ENCODE assay signal across 15 cellular contexts in the genomic region with DNA sequence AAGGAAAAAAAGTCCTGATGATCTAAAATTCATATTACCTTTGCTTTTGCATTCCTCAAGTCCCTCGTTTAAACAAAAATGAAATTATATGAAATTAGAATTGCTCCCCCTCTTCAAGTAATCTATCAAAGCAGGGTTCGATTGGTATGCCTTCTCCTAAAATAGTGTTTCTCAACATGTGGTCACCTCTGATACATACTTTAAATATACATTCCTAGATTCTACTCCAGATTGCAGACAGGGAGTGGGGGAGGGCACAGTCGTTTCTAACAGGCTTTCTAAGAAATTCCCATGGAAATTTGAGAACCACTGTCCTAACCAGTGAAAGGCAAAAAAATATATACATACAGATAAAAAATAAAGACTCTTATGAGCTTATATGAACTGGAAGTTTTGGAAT. TPM values are rescaled to one million over a fixed set of nuclear protein-coding genes. Genes with fewer than 3 reads are reported as not detected.
"Had no signal": no experiment of that assay in that cellular context is flagged by ENCODE, and none has a peak within 500 bp of the region (broad histone marks: within the 10 kb centered on the region; RNA-seq: fewer than 3 reads in every experiment).

No MANE protein-coding gene starts in this region.

- FAIRE-seq: keratinocyte had no signal

- H3K27ac ChIP-seq: ascending aorta, coronary artery, esophagus squamous epithelium, gastroesophageal sphincter, thoracic aorta had no signal

- H3K9me3 ChIP-seq: ascending aorta, esophagus squamous epithelium, gastroesophageal sphincter, thoracic aorta had no signal

- H3K27me3 ChIP-seq: ascending aorta, esophagus squamous epithelium, gastroesophageal sphincter had no signal

- H3K4me1 ChIP-seq: ascending aorta, esophagus squamous epithelium had no signal

- H3K4me3 ChIP-seq: ascending aorta, coronary artery, esophagus squamous epithelium, gastroesophageal sphincter, thoracic aorta had no signal

- DNase-seq: activated naive CD4-positive, alpha-beta T cell; activated T-cell treated with anti-CD3 and anti-CD28 coated beads for 4 hours; effector CD4-positive, alpha-beta T cell; esophagus squamous epithelium; naive thymus-derived CD8-positive, alpha-beta T cell; retina; T1000 had no signal

- ATAC-seq: activated CD4-positive, CD25-positive, alpha-beta regulatory T cell treated with anti-CD3 and anti-CD28 coated beads, Interleukin-2, amount 50 U/mL, for 24 hours; gastroesophageal sphincter; left lobe of liver; naive thymus-derived CD8-positive, alpha-beta T cell; stimulated activated effector memory CD8-positive, alpha-beta T cell treated with anti-CD3 and anti-CD28 coated beads, Interleukin-12 subunit alpha, Interleukin-12 subunit beta, amount 100 ng/mL, for 72 hours had no signal

- H3K36me3 ChIP-seq: ascending aorta, esophagus squamous epithelium, gastroesophageal sphincter, thoracic aorta had no signal

RNA-seq across cellular contexts. Expression of a gene that starts 22.6 kb away (rescaled TPM):
- total RNA-seq: naive thymus-derived CD8-positive, alpha-beta T cell had no signal
- polyA plus RNA-seq: naive thymus-derived CD8-positive, alpha-beta T cell had no signal
